24 cellular contexts compared by ENCODE assay signal in the genomic region with DNA sequence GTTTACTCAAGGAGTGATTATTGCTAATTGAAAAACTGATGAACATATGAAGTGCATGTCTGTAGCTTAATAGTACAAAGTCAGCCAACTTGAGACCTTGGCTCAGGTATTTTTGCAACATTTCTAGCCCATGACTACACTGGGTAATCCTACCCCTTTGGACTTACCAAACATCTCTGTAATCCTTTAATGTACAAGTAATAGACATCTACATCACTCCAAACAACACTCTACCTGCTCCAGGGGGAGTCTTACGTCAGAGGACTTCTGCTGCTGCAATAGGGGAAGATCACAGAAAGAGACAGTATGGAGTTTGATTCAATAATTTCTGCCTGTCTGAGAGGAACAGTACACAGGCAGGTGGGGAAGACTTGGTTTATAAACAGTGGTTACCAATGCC. TPM values are rescaled to one million over a fixed set of nuclear protein-coding genes. Genes with fewer than 3 reads are reported as not detected.
DNase-seq lines count a peak whose midpoint lies in the region; ATAC-seq, FAIRE-seq and TF ChIP-seq lines count a peak whose summit lies in the region.
"Had no signal": no experiment of that assay in that cellular context is flagged by ENCODE, and none has a peak within 500 bp of the region (broad histone marks: within the 10 kb centered on the region; RNA-seq: fewer than 3 reads in every experiment).

No MANE protein-coding gene starts in this region.

- no peaks in the 10 kb centered on the region for H3K27me3 Mint-ChIP-seq in nephron progenitor cell (ENCODE audit: low read depth, poor library complexity)
- no peaks in the 10 kb centered on the region for H3K27me3 Mint-ChIP-seq in activated T-helper 17 cell treated with anti-CD3 and anti-CD28 coated beads, Interleukin-2, amount 50 U/mL, for 72 hours
- H3K27me3 Mint-ChIP-seq: CD4-positive, alpha-beta T cell had no signal

- TF ChIP-seq EP300 in A549 (IDR thresholded peaks at IDR 0.05) (no peak), HepG2 (IDR thresholded peaks at IDR 0.05; ENCODE audit: low read depth in 2 of 2, low read length in 2 of 2) (no peak), HepG2 (CRISPR knock-in tag; IDR thresholded peaks at IDR 0.05; ENCODE audit: borderline replicate concordance) (no peak)

- H4K20me1 ChIP-seq in hepatocyte (ENCODE audit: insufficient read depth, poor library complexity, severe bottlenecking) (no peaks in the 10 kb centered on the region), HepG2 (ENCODE audit: insufficient read depth, low read length) (no peaks in the 10 kb centered on the region), osteoblast (ENCODE audit: insufficient read depth, low read length) (no peaks in the 10 kb centered on the region)
- H4K20me1 ChIP-seq: BLaER1 had no signal

- H3K4me1 Mint-ChIP-seq in nephron progenitor cell: no peaks in the 10 kb centered on the region
- H3K4me1 Mint-ChIP-seq in activated T-helper 17 cell treated with anti-CD3 and anti-CD28 coated beads, Interleukin-2, amount 50 U/mL, for 72 hours: peaks cover 4% of the 10 kb centered on the region

- H3K36me3 Mint-ChIP-seq in nephron progenitor cell (ENCODE audit: low read depth): peaks cover 30% of the 10 kb centered on the region
- peaks cover 18% of the 10 kb centered on the region for H3K36me3 Mint-ChIP-seq in activated T-helper 17 cell treated with anti-CD3 and anti-CD28 coated beads, Interleukin-2, amount 50 U/mL, for 72 hours (ENCODE audit: low read depth)

- TF ChIP-seq POLR2A in A549 (IDR thresholded peaks at IDR 0.05; ENCODE audit: low read length) (no peak), HepG2 (IDR thresholded peaks at IDR 0.05; ENCODE audit: insufficient read depth in 1 of 2, low read depth in 2 of 2, low read length in 2 of 2) (no peak)

- H3K4me1 ChIP-seq in A549: peaks cover 8% of the 10 kb centered on the region; the same call in 2 of the 3 replicates
- H3K4me1 ChIP-seq in hepatocyte (ENCODE audit: insufficient read depth): no peaks in the 10 kb centered on the region
- H3K4me1 ChIP-seq in HepG2 (ENCODE audit: insufficient read depth, low read length): peaks cover 28% of the 10 kb centered on the region
- no peaks in the 10 kb centered on the region for H3K4me1 ChIP-seq in osteoblast (ENCODE audit: insufficient read depth, low read length)
- H3K4me1 ChIP-seq in HAP-1: no peaks in the 10 kb centered on the region
- H3K4me1 ChIP-seq: BE2C, BLaER1 had no signal

- 100% methylated on average over 1 of the region's 1 CpG for WGBS in A549 (ENCODE audit: missing lambda C conversion rate)
- WGBS in hepatocyte (ENCODE audit: low lambda C conversion rate, missing lambda C conversion rate): 79% methylated on average over 1 of the region's 1 CpG
- 91% methylated on average over 1 of the region's 1 CpG for WGBS in HepG2 (ENCODE audit: low lambda C conversion rate)

- H2AFZ ChIP-seq in hepatocyte: no peak overlapping the region
- H2AFZ ChIP-seq in HepG2 (ENCODE audit: low read length): no peak overlapping the region
- no peak overlapping the region for H2AFZ ChIP-seq in osteoblast (ENCODE audit: low read length)

- no TSS peak for BruUV-seq in HepG2 (replicated peaks; lab: Mats Ljungman, UMichigan)

- DNase-seq in A549 (ENCODE audit: low read depth in 1 of 2, low spot score in 1 of 2) (no peak), hepatocyte (ENCODE audit: low spot score) (no peak), HepG2 (ENCODE audit: low spot score) (peak; percentile 55), nephron progenitor cell (no peak), osteoblast (ENCODE audit: insufficient read length, low spot score, missing footprints) (no peak), HAP-1 (ENCODE audit: low spot score in 2 of 2) (no peak)
- DNase-seq: ACHN; BE2C; C1 segment of cervical spinal cord; Calu3; CD4-positive, alpha-beta T cell; CD8-positive, alpha-beta T cell; DMS79 treated with DMSO at 0.1 percent for 48 hours; GF-D8 had no signal

- POLR2A ChIA-PET in A549 (lab: Yijun Ruan, JAX) (no interaction called here), HepG2 (lab: Yijun Ruan, JAX) (interaction anchor here (1.3 to 3.0 kb wide), 2 partner anchors 17 to 64 kb away, joined by 4 to 13 read pairs; no protein-coding TSS in a partner anchor)

- peaks cover 3% of the 10 kb centered on the region; the same call in 1 of the 3 replicates for H3K9me3 ChIP-seq in A549
- H3K9me3 ChIP-seq in hepatocyte (ENCODE audit: low read depth): no peaks in the 10 kb centered on the region
- H3K9me3 ChIP-seq in HepG2 (ENCODE audit: low read length): no peaks in the 10 kb centered on the region
- no peaks in the 10 kb centered on the region for H3K9me3 ChIP-seq in osteoblast (ENCODE audit: low read depth, low read length)
- H3K9me3 ChIP-seq in HAP-1: no peaks in the 10 kb centered on the region
- H3K9me3 ChIP-seq: BE2C had no signal

- CTCF ChIA-PET in A549 (lab: Yijun Ruan, JAX): interaction anchor here (1.0 to 1.1 kb wide), 2 partner anchors 270 to 386 kb away, joined by 3 read pairs; a partner anchor contains a TSS
- CTCF ChIA-PET in HepG2 (lab: Yijun Ruan, JAX; ENCODE audit: low intra/inter-chr PET ratio, low total read pairs): no interaction called here

- H3K9me2 ChIP-seq in hepatocyte (replicated peaks; ENCODE audit: insufficient read depth): no peaks in the 10 kb centered on the region

- H3K9ac ChIP-seq in HepG2 (ENCODE audit: insufficient read depth, low read depth, low read length): no peak overlapping the region
- H3K9ac ChIP-seq: BLaER1 had no signal

- no peaks in the 10 kb centered on the region for H3K36me3 ChIP-seq in hepatocyte (replicated peaks; ENCODE audit: insufficient read depth, low read depth)
- no peaks in the 10 kb centered on the region; a peak in 1 of 5 replicates for H3K36me3 ChIP-seq in HepG2 (replicated peaks in 1 of 2; ENCODE audit: control insufficient read depth in 1 of 2, insufficient read depth in 2 of 2, low read length in 2 of 2)
- no peaks in the 10 kb centered on the region for H3K36me3 ChIP-seq in osteoblast (ENCODE audit: insufficient read depth, low read length)
- no peaks in the 10 kb centered on the region for H3K36me3 ChIP-seq in HAP-1 (replicated peaks)
- H3K36me3 ChIP-seq: BE2C had no signal

- TF ChIP-seq RAD21 in A549 (conservative IDR thresholded peaks at IDR 0.05 in 1 of 2, IDR thresholded peaks at IDR 0.05 in 1 of 2): no peak
- TF ChIP-seq RAD21 in HepG2 (CRISPR knock-in tag; IDR thresholded peaks at IDR 0.05): no peak

- TF ChIP-seq CTCF in A549 (IDR thresholded peaks at IDR 0.05): no peak
- no peak for TF ChIP-seq CTCF in hepatocyte (IDR thresholded peaks at IDR 0.05; ENCODE audit: poor library complexity)
- no peak for TF ChIP-seq CTCF in HepG2 (CRISPR knock-in tag; IDR thresholded peaks at IDR 0.05)
- TF ChIP-seq CTCF in nephron progenitor cell (IDR thresholded peaks at IDR 0.05): no peak
- no peak for TF ChIP-seq CTCF in osteoblast (IDR thresholded peaks at IDR 0.05; ENCODE audit: extremely low read depth, low read depth, low read length)

- in situ Hi-C loops in HepG2 (cut with HindIII; ENCODE audit: extremely low pct_ligation_motif_present, low pct_unique_long_range_greater_than_20kb): no loop called here
- in situ Hi-C loops in HAP-1 (cut with MboI; ENCODE audit: low sequenced_read_pairs): loop anchor here (10.0 kb wide), 1 partner anchor 267 kb away; no protein-coding TSS in a partner anchor

- no peak for FAIRE-seq in A549 (lab: Jason Lieb, UNC)
- FAIRE-seq in HepG2 (lab: Jason Lieb, UNC): no peak
- FAIRE-seq: D721Med, G401.6, GM12891, GM19239 had no signal

- H3K27me3 ChIP-seq in hepatocyte (no peaks in the 10 kb centered on the region), HepG2 (ENCODE audit: control insufficient read depth in 1 of 2, insufficient read depth in 2 of 2, low read length in 2 of 2) (no peaks in the 10 kb centered on the region), osteoblast (ENCODE audit: insufficient read depth, low read length) (no peaks in the 10 kb centered on the region), HAP-1 (ENCODE audit: low read depth) (no peaks in the 10 kb centered on the region)
- H3K27me3 ChIP-seq: BE2C, BLaER1 had no signal

- H3K27ac ChIP-seq in A549 (no peak overlapping the region), hepatocyte (peak overlapping the region; percentile 8), HepG2 (ENCODE audit: extremely low read length, insufficient read depth, low read length) (no peak overlapping the region), osteoblast (ENCODE audit: low read depth, low read length) (no peak overlapping the region)
- H3K27ac ChIP-seq: 22Rv1, BLaER1 had no signal

- peaks cover 17% of the 10 kb centered on the region for H3K9me3 Mint-ChIP-seq in nephron progenitor cell
- H3K9me3 Mint-ChIP-seq in activated T-helper 17 cell treated with anti-CD3 and anti-CD28 coated beads, Interleukin-2, amount 50 U/mL, for 72 hours: no peaks in the 10 kb centered on the region
- H3K9me3 Mint-ChIP-seq: CD4-positive, alpha-beta T cell had no signal

- ATAC-seq in A549: peak; percentile 20 to 50; a peak in 2 of 6 replicates
- peak; percentile 78 for ATAC-seq in HepG2
- ATAC-seq in GM19463 (IDR thresholded peaks at IDR 0.05; ENCODE audit: unreplicated experiment): no peak
- no peak for ATAC-seq in activated T-helper 17 cell treated with anti-CD3 and anti-CD28 coated beads, Interleukin-2, amount 50 U/mL, for 72 hours (replicated peaks)
- ATAC-seq: CD8-positive, alpha-beta T cell had no signal

- H3K4me3 Mint-ChIP-seq in nephron progenitor cell: no peak overlapping the region
- H3K4me3 Mint-ChIP-seq in activated T-helper 17 cell treated with anti-CD3 and anti-CD28 coated beads, Interleukin-2, amount 50 U/mL, for 72 hours: no peak overlapping the region
- H3K4me3 Mint-ChIP-seq: CD4-positive, alpha-beta T cell; CD8-positive, alpha-beta T cell had no signal

- H3K4me2 ChIP-seq in A549 (no peak overlapping the region), hepatocyte (no peak overlapping the region), HepG2 (ENCODE audit: low read depth, low read length) (no peak overlapping the region), osteoblast (ENCODE audit: insufficient read depth, low read length) (no peak overlapping the region)
- H3K4me2 ChIP-seq: BLaER1 had no signal

- peak overlapping the region; percentile 66 for H3K27ac Mint-ChIP-seq in nephron progenitor cell
- H3K27ac Mint-ChIP-seq in activated T-helper 17 cell treated with anti-CD3 and anti-CD28 coated beads, Interleukin-2, amount 50 U/mL, for 72 hours: no peak overlapping the region
- H3K27ac Mint-ChIP-seq: CD4-positive, alpha-beta T cell; CD8-positive, alpha-beta T cell had no signal

- H3K79me2 ChIP-seq in hepatocyte (no peaks in the 10 kb centered on the region), HepG2 (ENCODE audit: insufficient read depth, low read length) (no peaks in the 10 kb centered on the region), osteoblast (ENCODE audit: insufficient read depth, low read length) (no peaks in the 10 kb centered on the region)

- H3K4me3 ChIP-seq in A549 (no peak overlapping the region), hepatocyte (no peak overlapping the region), HepG2 (replicated peaks in 1 of 3; ENCODE audit: insufficient read depth in 1 of 3, low read depth in 2 of 3, low read length in 3 of 3) (no peak overlapping the region), osteoblast (ENCODE audit: insufficient read depth, low read length) (no peak overlapping the region), HAP-1 (no peak overlapping the region)
- H3K4me3 ChIP-seq: BLaER1 had no signal

- intact Hi-C loops in HepG2 (cut with micrococcal nuclease; ENCODE audit: unreplicated experiment): loop anchor here (1.0 kb wide), 1 partner anchor 34 kb away; no protein-coding TSS in a partner anchor

RNA-seq across cellular contexts. Expression of a gene that starts 54.0 kb away (rescaled TPM):
- polyA plus RNA-seq in A549 (2011; rRNA removed): 57.2 and 69.1 TPM in 2 replicates
- 20.6 and 23.6 TPM in 2 replicates for polyA plus RNA-seq in A549 (2012; cell fraction: cytosol; rRNA removed)
- 14.8 and 17.0 TPM in 2 replicates for polyA plus RNA-seq in A549 (2012; cell fraction: nucleus; rRNA removed)
- polyA plus RNA-seq in A549 (2017; fragmentation: RNase III; extraction: RNeasy Plus Mini Kit Qiagen cat#74134 plus additional on column Dnase treatment): 56.6 to 64.3 TPM (median 58.2 TPM) in 3 replicates
- polyA minus RNA-seq in A549 (2011; rRNA and poly(A)+ RNA removed): 16.8 and 24.3 TPM in 2 replicates
- 45.9 and 58.5 TPM in 2 replicates for total RNA-seq in hepatocyte
- polyA plus RNA-seq in hepatocyte: 47.8 and 49.3 TPM in 2 replicates
- 62.3 and 90.2 TPM in 2 replicates for total RNA-seq in HepG2 (2016; rRNA removed; fragmentation: Illumina TruSeq; extraction: Trizol)
- 6.7 and 7.7 TPM in 2 replicates for total RNA-seq in HepG2 (2016; cell fraction: cytosol; rRNA removed; fragmentation: Illumina TruSeq; extraction: Trizol; ENCODE audit: low read depth)
- total RNA-seq in HepG2 (2016; cell fraction: insoluble cytoplasmic fraction; rRNA removed; fragmentation: Illumina TruSeq; extraction: Trizol): 62.9 and 85.5 TPM in 2 replicates
- total RNA-seq in HepG2 (2016; cell fraction: membrane; rRNA removed; fragmentation: Illumina TruSeq; extraction: Trizol): 17.1 and 18.1 TPM in 2 replicates
- 52.7 and 54.8 TPM in 2 replicates for total RNA-seq in HepG2 (2016; cell fraction: nucleus; rRNA removed; fragmentation: Illumina TruSeq; extraction: Trizol)
- 25.7 and 28.9 TPM in 2 replicates for polyA plus RNA-seq in HepG2 (2011; rRNA removed)
- polyA plus RNA-seq in HepG2 (2011; cell fraction: cytosol; rRNA removed): 16.1 and 24.8 TPM in 2 replicates
- 17.9 and 22.5 TPM in 2 replicates for polyA plus RNA-seq in HepG2 (2011; cell fraction: nucleus; rRNA removed)
- polyA plus RNA-seq in HepG2 (2012): 43.1 and 48.6 TPM in 2 replicates
- 4.3 and 4.7 TPM in 2 replicates for polyA plus RNA-seq in HepG2 (2016; cell fraction: cytosol; fragmentation: Illumina TruSeq; extraction: Trizol; ENCODE audit: low read depth)
- polyA plus RNA-seq in HepG2 (2016; cell fraction: insoluble cytoplasmic fraction; fragmentation: Illumina TruSeq; extraction: Trizol; ENCODE audit: low read depth): 87.1 and 88.3 TPM in 2 replicates
- polyA plus RNA-seq in HepG2 (2016; cell fraction: membrane; fragmentation: Illumina TruSeq; extraction: Trizol; ENCODE audit: low read depth): 9.9 and 10.2 TPM in 2 replicates
- polyA plus RNA-seq in HepG2 (2016; cell fraction: nucleus; fragmentation: Illumina TruSeq; extraction: Trizol; ENCODE audit: insufficient read depth, low read depth): 60.9 and 64.3 TPM in 2 replicates
- polyA minus RNA-seq in HepG2 (2011; rRNA and poly(A)+ RNA removed; ENCODE audit: low replicate concordance): 7.4 and 11.6 TPM in 2 replicates
- 28.7 and 30.0 TPM in 2 replicates for polyA minus RNA-seq in HepG2 (2011; cell fraction: cytosol; rRNA and poly(A)+ RNA removed)
- polyA minus RNA-seq in HepG2 (2011; cell fraction: nucleus; rRNA and poly(A)+ RNA removed): 43.5 and 63.2 TPM in 2 replicates
- 28.3 and 36.6 TPM in 2 replicates for total RNA-seq in osteoblast
- total RNA-seq in activated T-helper 17 cell treated with anti-CD3 and anti-CD28 coated beads, Interleukin-2, amount 50 U/mL, for 72 hours: 10 to 100 TPM; 33.3 to 43.8 TPM

RNA-seq across cellular contexts. Expression of a gene that starts 54.0 kb away (rescaled TPM):
- polyA plus RNA-seq in A549 (2011; rRNA removed) (2.0 and 2.6 TPM in 2 replicates), A549 (2017; fragmentation: RNase III; extraction: RNeasy Plus Mini Kit Qiagen cat#74134 plus additional on column Dnase treatment) (6.4 to 7.9 TPM (median 7.7 TPM) in 3 replicates), hepatocyte (48.9 and 70.2 TPM in 2 replicates), HepG2 (2011; rRNA removed) (185 and 266 TPM in 2 replicates)
- 6.3 and 7.1 TPM in 2 replicates for polyA plus RNA-seq in A549 (2012; cell fraction: cytosol; rRNA removed)
- polyA plus RNA-seq in A549 (2012; cell fraction: nucleus; rRNA removed): 5.4 and 6.3 TPM in 2 replicates
- 0.54 and 1.4 TPM in 2 replicates for polyA minus RNA-seq in A549 (2011; rRNA and poly(A)+ RNA removed)
- total RNA-seq in hepatocyte (42.6 and 62.3 TPM in 2 replicates), HepG2 (2016; rRNA removed; fragmentation: Illumina TruSeq; extraction: Trizol) (52.1 and 134 TPM in 2 replicates), osteoblast (0.29 TPM in 1 of 2 replicates, not detected in the other)
- 19.2 and 23.2 TPM in 2 replicates for total RNA-seq in HepG2 (2016; cell fraction: cytosol; rRNA removed; fragmentation: Illumina TruSeq; extraction: Trizol; ENCODE audit: low read depth)
- 49.9 and 134 TPM in 2 replicates for total RNA-seq in HepG2 (2016; cell fraction: insoluble cytoplasmic fraction; rRNA removed; fragmentation: Illumina TruSeq; extraction: Trizol)
- 37.4 and 38.6 TPM in 2 replicates for total RNA-seq in HepG2 (2016; cell fraction: membrane; rRNA removed; fragmentation: Illumina TruSeq; extraction: Trizol)
- total RNA-seq in HepG2 (2016; cell fraction: nucleus; rRNA removed; fragmentation: Illumina TruSeq; extraction: Trizol): 166 and 178 TPM in 2 replicates
- 113 and 166 TPM in 2 replicates for polyA plus RNA-seq in HepG2 (2011; cell fraction: cytosol; rRNA removed)
- 1,267 and 1,304 TPM in 2 replicates for polyA plus RNA-seq in HepG2 (2011; cell fraction: nucleus; rRNA removed)
- polyA plus RNA-seq in HepG2 (2012): 232 and 321 TPM in 2 replicates
- 17.2 and 19.9 TPM in 2 replicates for polyA plus RNA-seq in HepG2 (2016; cell fraction: cytosol; fragmentation: Illumina TruSeq; extraction: Trizol; ENCODE audit: low read depth)
- polyA plus RNA-seq in HepG2 (2016; cell fraction: insoluble cytoplasmic fraction; fragmentation: Illumina TruSeq; extraction: Trizol; ENCODE audit: low read depth): 48.9 and 49.8 TPM in 2 replicates
- 22.9 and 24.9 TPM in 2 replicates for polyA plus RNA-seq in HepG2 (2016; cell fraction: membrane; fragmentation: Illumina TruSeq; extraction: Trizol; ENCODE audit: low read depth)
- 354 and 380 TPM in 2 replicates for polyA plus RNA-seq in HepG2 (2016; cell fraction: nucleus; fragmentation: Illumina TruSeq; extraction: Trizol; ENCODE audit: insufficient read depth, low read depth)
- 241 TPM in 1 of 2 replicates, not detected in the other for polyA minus RNA-seq in HepG2 (2011; rRNA and poly(A)+ RNA removed; ENCODE audit: low replicate concordance)
- polyA minus RNA-seq in HepG2 (2011; cell fraction: cytosol; rRNA and poly(A)+ RNA removed): 64.7 and 65.5 TPM in 2 replicates
- 172 and 188 TPM in 2 replicates for polyA minus RNA-seq in HepG2 (2011; cell fraction: nucleus; rRNA and poly(A)+ RNA removed)
- total RNA-seq in activated T-helper 17 cell treated with anti-CD3 and anti-CD28 coated beads, Interleukin-2, amount 50 U/mL, for 72 hours: not detected
- total RNA-seq: A673 had no signal
- polyA plus RNA-seq: AG04450 had no signal

Comparison
In these comparisons a context has a peak if more than half of its experiments do, and no peak if none do; other contexts are left out.
1. ATAC-seq: peak in A549 (2 of 2) and HepG2 (single experiment); none in GM19463 (single experiment) and activated T-helper 17 cell treated with anti-CD3 and anti-CD28 coated beads, Interleukin-2, amount 50 U/mL, for 72 hours (single experiment).
2. RNA of a gene that starts 54.0 kb away (total RNA-seq): 19.2 to 178 TPM in HepG2 and 42.6 to 62.3 TPM in hepatocyte; 0.29 TPM in osteoblast and not detected in activated T-helper 17 cell treated with anti-CD3 and anti-CD28 coated beads, Interleukin-2, amount 50 U/mL, for 72 hours; every median in the first group is over 10 times any median in the second.